In genomic region chr15:58987501-58988010, GRCh38 we compare ENCODE assay signal across 8 cellular contexts. TPM values are rescaled to one million over a fixed set of nuclear protein-coding genes. Genes with fewer than 3 reads are reported as not detected.
DNase-seq lines count a peak whose midpoint lies in the region; ATAC-seq and TF ChIP-seq lines count a peak whose summit lies in the region.

Gene RNF111 (plus strand): TSS chr15:58987663. CDS start chr15:59030823, 43,160 bp downstream.

- H3K27ac ChIP-seq in DOHH2 (ENCODE audit: low read depth, low read length) (peak within 1 kb of the TSS; percentile 61), GM23338 (ENCODE audit: low read depth) (peak within 1 kb of the TSS; percentile 87), RWPE2 (ENCODE audit: poor library complexity, severe bottlenecking) (peak within 1 kb of the TSS; percentile 65)

- H3K4me3 ChIP-seq in DOHH2 (ENCODE audit: low read length) (peak within 1 kb of the TSS; percentile 94), GM23338 (peak within 1 kb of the TSS; percentile 90), RWPE2 (ENCODE audit: severe bottlenecking) (peak within 1 kb of the TSS; percentile 90)

- H2AFZ ChIP-seq in GM23338, result peak within 1 kb of the TSS; percentile 95

- H3K4me1 ChIP-seq in DOHH2 (ENCODE audit: control insufficient read depth, low read length), result peaks cover 20% of the 10 kb centered on the region
- H3K4me1 ChIP-seq in GM23338 (ENCODE audit: insufficient read depth), result peaks cover 7% of the 10 kb centered on the region
- H3K4me1 ChIP-seq in RWPE2 (ENCODE audit: insufficient read depth, poor library complexity, severe bottlenecking), result peaks cover 14% of the 10 kb centered on the region

- H3K9me3 Mint-ChIP-seq in GM23338, result no peaks in the 10 kb centered on the region
- H3K9me3 Mint-ChIP-seq in activated T-helper 2 cell treated with anti-CD3 and anti-CD28 coated beads, Interferon-gamma antibody, Interleukin-2, Interleukin-4, amounts not matched to agents 10 μg/mL and 5 μg/mL and 100 μg/mL, durations not matched to agents 14 hours and 24 hours and 36 hours, result no peaks in the 10 kb centered on the region
- no peaks in the 10 kb centered on the region for H3K9me3 Mint-ChIP-seq in natural killer cell

- no peaks in the 10 kb centered on the region for H3F3A ChIP-seq in DOHH2 (ENCODE audit: control insufficient read depth, insufficient read depth)
- no peaks in the 10 kb centered on the region for H3F3A ChIP-seq in GM23338 (replicated peaks; ENCODE audit: low read depth)

- H3K27ac Mint-ChIP-seq in GM23338, result peak within 1 kb of the TSS; percentile 96
- H3K27ac Mint-ChIP-seq in activated T-helper 2 cell treated with anti-CD3 and anti-CD28 coated beads, Interferon-gamma antibody, Interleukin-2, Interleukin-4, amounts not matched to agents 10 μg/mL and 5 μg/mL and 100 μg/mL, durations not matched to agents 14 hours and 24 hours and 36 hours, result peak within 1 kb of the TSS; percentile 88
- H3K27ac Mint-ChIP-seq in natural killer cell, result peak within 1 kb of the TSS; percentile 87 to 96

- peak within 1 kb of the TSS; percentile 89 for H3K4me2 ChIP-seq in DOHH2 (ENCODE audit: low read length)
- H3K4me2 ChIP-seq in GM23338, result peak within 1 kb of the TSS; percentile 95

- TF ChIP-seq CTCF in DOHH2 (IDR thresholded peaks at IDR 0.05; ENCODE audit: low read depth, low read length, poor library complexity, severe bottlenecking) (no peak), GM23338 (conservative IDR thresholded peaks at IDR 0.05; ENCODE audit: low read depth in 2 of 2) (no peak), RWPE2 (IDR thresholded peaks at IDR 0.05; ENCODE audit: poor library complexity, severe bottlenecking) (no peak), natural killer cell (IDR thresholded peaks at IDR 0.05) (no peak)

- peak; percentile 98 for DNase-seq in GM23338 (ENCODE audit: low spot score)
- peak; percentile 97 for DNase-seq in LoVo (ENCODE audit: low spot score)
- peak; percentile 96 for DNase-seq in RWPE2 (ENCODE audit: low spot score)
- peak; percentile 87 for DNase-seq in activated T-helper 2 cell treated with anti-CD3 and anti-CD28 coated beads, Interferon-gamma antibody, Interleukin-2, Interleukin-4, amounts not matched to agents 10 μg/mL and 5 μg/mL and 100 μg/mL, durations not matched to agents 14 hours and 24 hours and 36 hours (ENCODE audit: low spot score)
- DNase-seq in fibroblast of peridontal ligament (ENCODE audit: extremely low read depth), result peak; percentile 97
- DNase-seq in natural killer cell, result peak; percentile 77
- peak; percentile 91 for DNase-seq in stimulated activated naive CD4-positive, alpha-beta T cell treated with Interleukin-2 at 50 U/mL for 16 hours (lab: John Stamatoyannopoulos, UW)

- 0 out of 2 replicates have a peak, but pooled peaks cover 2% of the 10 kb centered on the region for H3K27me3 ChIP-seq in DOHH2 (ENCODE audit: control insufficient read depth, low read length)
- no peaks in the 10 kb centered on the region for H3K27me3 ChIP-seq in GM23338 (ENCODE audit: insufficient read depth)
- H3K27me3 ChIP-seq in RWPE2 (ENCODE audit: insufficient read depth, poor library complexity, severe bottlenecking), result no peaks in the 10 kb centered on the region

- H3K27me3 Mint-ChIP-seq in GM23338 (ENCODE audit: insufficient read depth, low read depth, poor library complexity) (peaks cover 5% of the 10 kb centered on the region), natural killer cell (ENCODE audit: low read depth in 2 of 2) (no peaks in the 10 kb centered on the region)
- H3K27me3 Mint-ChIP-seq in activated T-helper 2 cell treated with anti-CD3 and anti-CD28 coated beads, Interferon-gamma antibody, Interleukin-2, Interleukin-4, amounts not matched to agents 10 μg/mL and 5 μg/mL and 100 μg/mL, durations not matched to agents 14 hours and 24 hours and 36 hours (ENCODE audit: low read depth), result peaks cover 10% of the 10 kb centered on the region

- H3K36me3 ChIP-seq in DOHH2 (ENCODE audit: control insufficient read depth, low read length) (peaks cover 31% of the 10 kb centered on the region), GM23338 (ENCODE audit: insufficient read depth) (no peaks in the 10 kb centered on the region), RWPE2 (ENCODE audit: low read depth) (peaks cover 28% of the 10 kb centered on the region)

- H3K4me1 Mint-ChIP-seq in GM23338, result peaks cover 29% of the 10 kb centered on the region
- peaks cover 25% of the 10 kb centered on the region for H3K4me1 Mint-ChIP-seq in activated T-helper 2 cell treated with anti-CD3 and anti-CD28 coated beads, Interferon-gamma antibody, Interleukin-2, Interleukin-4, amounts not matched to agents 10 μg/mL and 5 μg/mL and 100 μg/mL, durations not matched to agents 14 hours and 24 hours and 36 hours (ENCODE audit: low read depth)
- H3K4me1 Mint-ChIP-seq in natural killer cell, result peaks cover 37% of the 10 kb centered on the region in 2 donors

- ATAC-seq in GM23338 (peak; percentile 79), RWPE2 (ENCODE audit: low read depth) (peak; percentile 85), natural killer cell (peak; percentile 94 to 98 (median 95))

- H3K79me2 ChIP-seq in DOHH2 (ENCODE audit: control insufficient read depth, low read length) (peaks cover 51% of the 10 kb centered on the region), GM23338 (replicated peaks; ENCODE audit: insufficient read depth) (peaks cover 46% of the 10 kb centered on the region)

- H4K20me1 ChIP-seq in DOHH2 (ENCODE audit: control insufficient read depth, insufficient read depth, low read depth, low read length), result peaks cover 21% of the 10 kb centered on the region
- peaks cover 22% of the 10 kb centered on the region for H4K20me1 ChIP-seq in GM23338 (replicated peaks; ENCODE audit: insufficient read depth)

- H3K36me3 Mint-ChIP-seq in GM23338 (ENCODE audit: low read depth) (peaks cover 6% of the 10 kb centered on the region; the same call in 2 of the 3 replicates), natural killer cell (no peaks in the 10 kb centered on the region)
- H3K36me3 Mint-ChIP-seq in activated T-helper 2 cell treated with anti-CD3 and anti-CD28 coated beads, Interferon-gamma antibody, Interleukin-2, Interleukin-4, amounts not matched to agents 10 μg/mL and 5 μg/mL and 100 μg/mL, durations not matched to agents 14 hours and 24 hours and 36 hours (ENCODE audit: low read depth), result peaks cover 32% of the 10 kb centered on the region

- H3K4me3 Mint-ChIP-seq in GM23338, result peak within 1 kb of the TSS; percentile 98
- H3K4me3 Mint-ChIP-seq in activated T-helper 2 cell treated with anti-CD3 and anti-CD28 coated beads, Interferon-gamma antibody, Interleukin-2, Interleukin-4, amounts not matched to agents 10 μg/mL and 5 μg/mL and 100 μg/mL, durations not matched to agents 14 hours and 24 hours and 36 hours (ENCODE audit: low read depth), result peak within 1 kb of the TSS; percentile 93
- H3K4me3 Mint-ChIP-seq in natural killer cell, result peak within 1 kb of the TSS; percentile 98

- H3K9me2 ChIP-seq in DOHH2 (replicated peaks; ENCODE audit: control insufficient read depth, low read length) (no peaks in the 10 kb centered on the region), GM23338 (ENCODE audit: insufficient read depth) (no peaks in the 10 kb centered on the region)

- H3K9me3 ChIP-seq in DOHH2 (ENCODE audit: control insufficient read depth, insufficient read depth, low read length) (no peaks in the 10 kb centered on the region), RWPE2 (ENCODE audit: severe bottlenecking) (no peaks in the 10 kb centered on the region)

- intact Hi-C loops in activated T-helper 2 cell treated with anti-CD3 and anti-CD28 coated beads, Interferon-gamma antibody, Interleukin-2, Interleukin-4, amounts not matched to agents 10 μg/mL and 5 μg/mL and 100 μg/mL, durations not matched to agents 14 hours and 24 hours and 36 hours (cut with micrococcal nuclease), result loop anchor here (2.0 to 10.0 kb wide), 5 partner anchors 55 to 677 kb away; partner anchors contain the start of gene SLTM
- intact Hi-C loops in natural killer cell (cut with micrococcal nuclease), result loop anchor here (1.0 to 10.0 kb wide), 4 partner anchors 54 to 700 kb away; partner anchors contain the start of genes BNIP2, CCNB2 and SLTM

TF ChIP-seq in GM23338, 12 proteins besides CTCF, POLR2A, EP300 and RAD21:
- TF ChIP-seq EZH2 (IDR thresholded peaks at IDR 0.05; ENCODE audit: low read depth, unreplicated experiment) (no peak), POLR2AphosphoS5 (IDR thresholded peaks at IDR 0.05; ENCODE audit: low read depth) (peak; percentile 90), ETS1 (IDR thresholded peaks at IDR 0.05) (no peak)

RNA-seq across cellular contexts. Expression of gene RNF111, which starts in this region (rescaled TPM):
- total RNA-seq in GM23338 (2014; rRNA removed; shearing (Covaris generic)), result 24.4 and 24.5 TPM in 2 replicates
- 12.8 and 14.4 TPM in 2 replicates for polyA plus RNA-seq in GM23338 (2016; fragmentation: Nextera tagmentation; extraction: Ambion mirVana)
- total RNA-seq in activated T-helper 2 cell treated with anti-CD3 and anti-CD28 coated beads, Interferon-gamma antibody, Interleukin-2, Interleukin-4, amounts not matched to agents 10 μg/mL and 5 μg/mL and 100 μg/mL, durations not matched to agents 14 hours and 24 hours and 36 hours, result 36.4 and 36.9 TPM in 2 replicates
- total RNA-seq in natural killer cell, result 10 to 100 TPM; 39.4 to 53.1 (median 46.0) TPM

Comparison
In these comparisons a context has a peak if more than half of its experiments do, and no peak if none do; other contexts are left out.
1. Peak in every context shown above with its lines: DNase-seq, ATAC-seq, H3K4me3 ChIP-seq and H3K27ac ChIP-seq.